22 cellular contexts compared by ENCODE assay signal in the genomic region with DNA sequence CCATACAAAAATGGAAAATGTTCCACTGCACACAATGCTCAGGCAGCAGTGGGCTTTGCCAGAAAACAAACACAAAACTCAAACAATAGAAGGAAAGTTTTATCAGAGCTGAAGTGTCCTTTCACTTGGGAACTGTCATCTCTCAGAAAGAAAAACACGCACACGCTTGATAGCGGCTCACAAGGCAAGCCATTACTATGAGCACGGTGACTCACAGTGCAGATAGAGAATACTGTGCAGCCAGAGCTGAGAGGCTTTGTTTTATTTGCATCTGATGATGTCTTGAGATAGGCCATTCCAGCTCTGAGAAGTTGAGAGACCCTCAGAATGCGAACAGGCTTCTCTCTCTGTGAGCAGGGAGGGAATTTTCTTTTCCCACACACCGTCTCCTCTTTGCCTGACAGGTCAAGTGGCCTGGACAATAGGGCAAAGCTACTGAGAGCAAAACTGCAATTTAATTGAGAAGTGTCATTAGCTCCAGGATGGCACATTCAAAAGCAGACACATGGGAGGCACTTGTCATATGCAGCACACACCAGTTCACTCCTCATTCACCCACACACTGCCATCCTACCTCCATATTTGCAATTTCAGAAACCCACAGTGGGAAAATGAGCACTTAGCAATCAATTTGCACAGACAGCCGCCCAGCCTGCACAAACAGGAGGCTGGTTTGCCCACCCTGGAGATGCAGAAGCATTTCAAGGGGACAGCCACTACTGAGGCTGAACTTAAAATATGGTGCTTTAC.
DNase-seq lines count a peak whose midpoint lies in the region; ATAC-seq, FAIRE-seq and TF ChIP-seq lines count a peak whose summit lies in the region.
"Had no signal": no experiment of that assay in that cellular context is flagged by ENCODE, and none has a peak within 500 bp of the region (broad histone marks: within the 10 kb centered on the region; RNA-seq: fewer than 3 reads in every experiment).

No MANE protein-coding gene starts in this region.

- H3K4me1 Mint-ChIP-seq in neural progenitor cell = peaks cover 20% of the 10 kb centered on the region
- H3K4me1 Mint-ChIP-seq: CD14-positive monocyte, H9 had no signal

- no peaks in the 10 kb centered on the region for H3K9me3 Mint-ChIP-seq in neural progenitor cell
- H3K9me3 Mint-ChIP-seq: H9 had no signal

- DNase-seq in Daoy (ENCODE audit: low read depth) (peak; percentile 19), NCI-H748 (lab: John Stamatoyannopoulos, UW; ENCODE audit: unreplicated experiment) (peak; percentile 61), endothelial cell of umbilical vein (ENCODE audit: low read depth, low spot score) (peak; percentile 47), neural progenitor cell (ENCODE audit: low spot score) (no peak), colonic mucosa (no peak)
- DNase-seq in stimulated activated CD8-positive, alpha-beta memory T cell treated with anti-CD3 and anti-CD28 coated beads, Interleukin-4, amount 100 ng/mL, for 48 hours = no peak
- no peak for DNase-seq in stimulated activated CD4-positive, alpha-beta T cell treated with anti-CD3 and anti-CD28 coated beads, Interleukin-4, amount 100 ng/mL, for 1 hour
- DNase-seq: COR-L47; DMS153; H9; Kasumi-1; MV-4-11; NCI-H1417 treated with DMSO at 0.1 percent for 48 hours; NCI-H2029 treated with DMSO at 0.1 percent for 48 hours; NCI-H226; NCI-H526; NK-92 treated with Interleukin-12 subunit alpha and Interleukin-12 subunit beta, amount 100 ng/mL, for 24 hours; OCI-M1 had no signal

- TF ChIP-seq CTCF in endothelial cell of umbilical vein (IDR thresholded peaks at IDR 0.05; ENCODE audit: extremely low read depth in 1 of 2, insufficient read depth in 1 of 2, low read depth in 1 of 2, low read length in 2 of 2) (no peak), neural progenitor cell (IDR thresholded peaks at IDR 0.05) (no peak), colonic mucosa (IDR thresholded peaks at IDR 0.05) (no peak)

- no peaks in the 10 kb centered on the region for H3K9me1 ChIP-seq in endothelial cell of umbilical vein (replicated peaks; ENCODE audit: control insufficient read depth, extremely low read depth, insufficient read depth, low read length)

- intact Hi-C loops in endothelial cell of umbilical vein (cut with micrococcal nuclease) = no loop called here
- intact Hi-C loops in colonic mucosa (cut with DNase I) = no loop called here

- H3K79me2 ChIP-seq in endothelial cell of umbilical vein (ENCODE audit: control insufficient read depth, insufficient read depth, low read length) (no peaks in the 10 kb centered on the region), neural progenitor cell (ENCODE audit: low read depth) (no peaks in the 10 kb centered on the region)

- BruUV-seq in endothelial cell of umbilical vein (replicated peaks; lab: Mats Ljungman, UMichigan) = no TSS peak

- H3K27me3 ChIP-seq in endothelial cell of umbilical vein (ENCODE audit: control insufficient read depth in 2 of 2, insufficient read depth in 2 of 2, low read length in 2 of 2) (peaks cover 2 to 3% of the 10 kb centered on the region in 2 experiments), neural progenitor cell (no peaks in the 10 kb centered on the region), colonic mucosa (no peaks in the 10 kb centered on the region)

- H3K36me3 ChIP-seq in endothelial cell of umbilical vein (ENCODE audit: control insufficient read depth in 2 of 2, extremely low read depth in 1 of 2, insufficient read depth in 2 of 2, low read length in 2 of 2) = no peaks in the 10 kb centered on the region
- no peaks in the 10 kb centered on the region for H3K36me3 ChIP-seq in neural progenitor cell
- no peaks in the 10 kb centered on the region for H3K36me3 ChIP-seq in colonic mucosa

- no peak for ATAC-seq in GM19351 (IDR thresholded peaks at IDR 0.05; ENCODE audit: unreplicated experiment)

- peaks cover 2% of the 10 kb centered on the region for H3F3A ChIP-seq in neural progenitor cell (ENCODE audit: low read depth)

- H4K20me1 ChIP-seq in endothelial cell of umbilical vein (replicated peaks; ENCODE audit: control insufficient read depth, extremely low read depth, insufficient read depth, low read length) (no peaks in the 10 kb centered on the region), neural progenitor cell (ENCODE audit: low read depth) (no peaks in the 10 kb centered on the region)

- no peaks in the 10 kb centered on the region for H3K36me3 Mint-ChIP-seq in neural progenitor cell
- H3K36me3 Mint-ChIP-seq: CD14-positive monocyte had no signal

- H3K4me3 ChIP-seq in endothelial cell of umbilical vein (replicated peaks in 1 of 3; ENCODE audit: insufficient read depth in 1 of 3, low read depth in 1 of 3, low read length in 3 of 3) = no peak overlapping the region
- H3K4me3 ChIP-seq in neural progenitor cell = no peak overlapping the region
- no peak overlapping the region for H3K4me3 ChIP-seq in colonic mucosa

- no peak overlapping the region for H2AFZ ChIP-seq in endothelial cell of umbilical vein (ENCODE audit: low read depth, low read length)
- no peak overlapping the region for H2AFZ ChIP-seq in neural progenitor cell (replicated peaks)

- H3K4me1 ChIP-seq in endothelial cell of umbilical vein (ENCODE audit: control insufficient read depth, extremely low read depth, insufficient read depth, low read length) (no peaks in the 10 kb centered on the region), neural progenitor cell (peaks cover 8% of the 10 kb centered on the region), colonic mucosa (no peaks in the 10 kb centered on the region)

- no peak overlapping the region for H3K4me3 Mint-ChIP-seq in neural progenitor cell
- H3K4me3 Mint-ChIP-seq: CD14-positive monocyte, H9 had no signal

- dilution Hi-C loops in endothelial cell of umbilical vein (cut with MboI; ENCODE audit: extremely low pct_ligation_motif_present, low sequenced_read_pairs) = no loop called here

- H3K9ac ChIP-seq in endothelial cell of umbilical vein (replicated peaks; ENCODE audit: extremely low read depth, insufficient read depth, low read length) (no peak overlapping the region), neural progenitor cell (no peak overlapping the region), colonic mucosa (ENCODE audit: low read depth in 2 of 2, low read length in 2 of 2) (no peak overlapping the region)

- no peak overlapping the region for H3K4me2 ChIP-seq in endothelial cell of umbilical vein (ENCODE audit: insufficient read depth, low read length)
- no peak overlapping the region for H3K4me2 ChIP-seq in neural progenitor cell

- H3K27me3 Mint-ChIP-seq in neural progenitor cell (ENCODE audit: insufficient read depth, low read depth) = peaks cover 5% of the 10 kb centered on the region

- CTCF ChIA-PET in endothelial cell of umbilical vein (lab: Charles Lee) = interaction anchor here (1.2 kb wide), 1 partner anchor 10 kb away, joined by 3 read pairs; no protein-coding TSS in a partner anchor

- no peak for TF ChIP-seq POLR2A in endothelial cell of umbilical vein (IDR thresholded peaks at IDR 0.05; ENCODE audit: low read depth, low read length)

- H3K9me3 ChIP-seq in endothelial cell of umbilical vein (replicated peaks; ENCODE audit: control insufficient read depth, insufficient read depth, low read length) = no peaks in the 10 kb centered on the region
- H3K9me3 ChIP-seq in neural progenitor cell (ENCODE audit: low read depth) = no peaks in the 10 kb centered on the region
- no peaks in the 10 kb centered on the region for H3K9me3 ChIP-seq in colonic mucosa

- H3K27ac ChIP-seq in endothelial cell of umbilical vein (ENCODE audit: insufficient read depth, low read depth, low read length) = no peak overlapping the region
- H3K27ac ChIP-seq in neural progenitor cell = no peak overlapping the region
- H3K27ac ChIP-seq in colonic mucosa = no peak overlapping the region
- H3K27ac ChIP-seq: RWPE1 had no signal

- no peak for FAIRE-seq in endothelial cell of umbilical vein (lab: Jason Lieb, UNC)
- FAIRE-seq: A204.1 had no signal

- POLR2A ChIA-PET in endothelial cell of umbilical vein (lab: Charles Lee) = no interaction called here

- peak overlapping the region; percentile 67 for H3K27ac Mint-ChIP-seq in neural progenitor cell
- H3K27ac Mint-ChIP-seq: CD14-positive monocyte, H9 had no signal

TF ChIP-seq in endothelial cell of umbilical vein, 7 proteins besides CTCF, POLR2A, EP300 and RAD21:
- no peak for TF ChIP-seq MYC (IDR thresholded peaks at IDR 0.05; ENCODE audit: low read depth, low read length)

Comparison
In these comparisons a context has a peak if more than half of its experiments do, and no peak if none do; other contexts are left out.
1. DNase-seq: peak in Daoy (single experiment), NCI-H748 (single experiment) and endothelial cell of umbilical vein (single experiment); none in neural progenitor cell (single experiment), stimulated activated CD8-positive, alpha-beta memory T cell treated with anti-CD3 and anti-CD28 coated beads, Interleukin-4, amount 100 ng/mL, for 48 hours (single experiment), stimulated activated CD4-positive, alpha-beta T cell treated with anti-CD3 and anti-CD28 coated beads, Interleukin-4, amount 100 ng/mL, for 1 hour (single experiment) and colonic mucosa (single experiment).